Comparison of ENCODE assay signal across 2 cellular contexts in genomic region chr22:31253949-31254348, GRCh38.
TF ChIP-seq lines count a peak whose summit lies in the region.

No MANE protein-coding gene starts in this region.

TF ChIP-seq in IMR-90, 13 proteins besides CTCF, POLR2A, EP300 and RAD21:
- TF ChIP-seq FOS (IDR thresholded peaks at IDR 0.05; ENCODE audit: low read depth, low read length) (no peak), BHLHE40 (IDR thresholded peaks at IDR 0.05; ENCODE audit: low read depth, low read length) (no peak)

TF ChIP-seq in GM12878, 131 proteins besides CTCF, POLR2A, EP300 and RAD21:
- no peak for TF ChIP-seq MEF2A (IDR thresholded peaks at IDR 0.05; ENCODE audit: insufficient read depth, low read depth, low read length)
